ENCODE assay signal across 1 cellular context in the genomic region with DNA sequence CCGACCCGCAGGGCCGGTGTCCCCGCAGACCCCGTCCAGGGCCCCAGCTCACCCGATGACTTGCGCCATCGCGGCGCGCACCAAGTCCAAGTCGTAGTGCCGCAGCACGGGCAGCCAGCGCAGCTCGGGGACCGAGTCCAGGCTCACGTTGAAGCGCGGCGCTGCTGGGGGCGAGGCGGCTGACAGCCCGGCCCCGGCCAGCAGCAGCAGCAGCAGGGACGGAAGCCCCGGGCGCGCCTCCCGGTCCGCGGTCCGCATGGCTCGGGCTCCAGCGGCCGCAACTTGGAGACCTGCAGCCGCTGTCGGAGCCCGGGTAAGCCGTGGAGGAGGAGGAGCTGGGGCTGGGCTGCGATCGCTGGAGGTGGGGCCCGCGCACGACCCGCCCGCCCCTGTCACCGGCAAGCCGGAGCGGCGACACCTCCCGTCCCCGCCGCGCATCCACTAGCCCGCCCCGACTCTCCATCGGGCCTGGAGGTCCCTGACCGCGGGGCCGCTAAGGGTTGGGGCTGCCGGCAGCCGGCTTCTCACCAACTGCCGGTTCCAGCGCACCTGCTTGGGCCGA.
TF ChIP-seq lines count a peak whose summit lies in the region.

A gene (minus strand): TSS at position 322 of the 562 bp plus-strand sequence. CDS start 64 bp downstream, at position 258.

TF ChIP-seq in HepG2, 621 proteins besides CTCF, POLR2A, EP300 and RAD21 (continued from another document and continues in another):
- TF ChIP-seq ARHGAP35 (CRISPR knock-in tag; IDR thresholded peaks at IDR 0.05; ENCODE audit: borderline replicate concordance) (peak; percentile 83; the same call in 1 of the 2 replicates), MYC (CRISPR knock-in tag; IDR thresholded peaks at IDR 0.05; ENCODE audit: borderline replicate concordance) (no peak; the same call in 1 of the 2 replicates), U2AF1 (optimal IDR thresholded peaks at IDR 0.05; ENCODE audit: low read depth, low read length) (peak; percentile 65), SALL2 (CRISPR knock-in tag; IDR thresholded peaks at IDR 0.05) (peak; percentile 56; the same call in 1 of the 2 replicates), MXD4 (CRISPR knock-in tag; IDR thresholded peaks at IDR 0.05) (peak; percentile 24; the same call in 1 of the 2 replicates), ZNF607 (CRISPR knock-in tag; IDR thresholded peaks at IDR 0.05; ENCODE audit: borderline replicate concordance) (0 out of 2 replicates have a peak, but pooled peaks have one; percentile 48), ZNF329 (CRISPR knock-in tag; IDR thresholded peaks at IDR 0.05; ENCODE audit: low read depth) (no peak), TCF12 (IDR thresholded peaks at IDR 0.05) (no peak), TCF12 (CRISPR knock-in tag; IDR thresholded peaks at IDR 0.05) (0 out of 2 replicates have a peak, but pooled peaks have one; percentile 9), MED13 (CRISPR knock-in tag; IDR thresholded peaks at IDR 0.05) (0 out of 2 replicates have a peak, but pooled peaks have one; percentile 3), CBFB (CRISPR knock-in tag; IDR thresholded peaks at IDR 0.05) (peak; percentile 38; the same call in 1 of the 2 replicates), ZNF788 (CRISPR knock-in tag; IDR thresholded peaks at IDR 0.05; ENCODE audit: borderline replicate concordance) (peak; percentile 23; the same call in 1 of the 2 replicates), ZNF101 (CRISPR knock-in tag; IDR thresholded peaks at IDR 0.05; ENCODE audit: borderline replicate concordance, low read depth) (0 out of 2 replicates have a peak, but pooled peaks have one; percentile 68), PHF21A (CRISPR knock-in tag; IDR thresholded peaks at IDR 0.05) (peak; percentile 67; the same call in 1 of the 2 replicates), ATF7 (IDR thresholded peaks at IDR 0.05) (no peak), ATF7 (CRISPR knock-in tag; IDR thresholded peaks at IDR 0.05) (0 out of 2 replicates have a peak, but pooled peaks have one; percentile 40), XRCC5 (optimal IDR thresholded peaks at IDR 0.05; ENCODE audit: low read length) (peak; percentile 70), ZNF709 (CRISPR knock-in tag; IDR thresholded peaks at IDR 0.05) (peak; percentile 79; the same call in 1 of the 2 replicates), YEATS4 (CRISPR knock-in tag; IDR thresholded peaks at IDR 0.05; ENCODE audit: borderline replicate concordance) (peak; percentile 58; the same call in 1 of the 2 replicates), ZBTB7A (CRISPR knock-in tag; IDR thresholded peaks at IDR 0.05) (0 out of 2 replicates have a peak, but pooled peaks have one; percentile 54), ERF (CRISPR knock-in tag; IDR thresholded peaks at IDR 0.05) (peak; percentile 50; the same call in 1 of the 2 replicates), SP1 (IDR thresholded peaks at IDR 0.05) (no peak), SP1 (CRISPR knock-in tag; IDR thresholded peaks at IDR 0.05) (peak; percentile 40), ARNTL (CRISPR knock-in tag; IDR thresholded peaks at IDR 0.05) (peak; percentile 35; the same call in 1 of the 2 replicates), HDAC1 (CRISPR knock-in tag; IDR thresholded peaks at IDR 0.05) (peak; percentile 79), CCDC6 (CRISPR knock-in tag; IDR thresholded peaks at IDR 0.05) (peak; percentile 71; the same call in 1 of the 2 replicates)
- TF ChIP-seq, protein P1, sequence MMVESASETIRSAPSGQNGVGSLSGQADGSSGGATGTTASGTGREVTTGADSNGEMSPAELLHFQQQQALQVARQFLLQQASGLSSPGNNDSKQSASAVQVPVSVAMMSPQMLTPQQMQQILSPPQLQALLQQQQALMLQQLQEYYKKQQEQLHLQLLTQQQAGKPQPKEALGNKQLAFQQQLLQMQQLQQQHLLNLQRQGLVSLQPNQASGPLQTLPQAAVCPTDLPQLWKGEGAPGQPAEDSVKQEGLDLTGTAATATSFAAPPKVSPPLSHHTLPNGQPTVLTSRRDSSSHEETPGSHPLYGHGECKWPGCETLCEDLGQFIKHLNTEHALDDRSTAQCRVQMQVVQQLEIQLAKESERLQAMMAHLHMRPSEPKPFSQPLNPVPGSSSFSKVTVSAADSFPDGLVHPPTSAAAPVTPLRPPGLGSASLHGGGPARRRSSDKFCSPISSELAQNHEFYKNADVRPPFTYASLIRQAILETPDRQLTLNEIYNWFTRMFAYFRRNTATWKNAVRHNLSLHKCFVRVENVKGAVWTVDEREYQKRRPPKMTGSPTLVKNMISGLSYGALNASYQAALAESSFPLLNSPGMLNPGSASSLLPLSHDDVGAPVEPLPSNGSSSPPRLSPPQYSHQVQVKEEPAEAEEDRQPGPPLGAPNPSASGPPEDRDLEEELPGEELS (CRISPR knock-in tag; IDR thresholded peaks at IDR 0.05): no peak
- TF ChIP-seq, protein P2, sequence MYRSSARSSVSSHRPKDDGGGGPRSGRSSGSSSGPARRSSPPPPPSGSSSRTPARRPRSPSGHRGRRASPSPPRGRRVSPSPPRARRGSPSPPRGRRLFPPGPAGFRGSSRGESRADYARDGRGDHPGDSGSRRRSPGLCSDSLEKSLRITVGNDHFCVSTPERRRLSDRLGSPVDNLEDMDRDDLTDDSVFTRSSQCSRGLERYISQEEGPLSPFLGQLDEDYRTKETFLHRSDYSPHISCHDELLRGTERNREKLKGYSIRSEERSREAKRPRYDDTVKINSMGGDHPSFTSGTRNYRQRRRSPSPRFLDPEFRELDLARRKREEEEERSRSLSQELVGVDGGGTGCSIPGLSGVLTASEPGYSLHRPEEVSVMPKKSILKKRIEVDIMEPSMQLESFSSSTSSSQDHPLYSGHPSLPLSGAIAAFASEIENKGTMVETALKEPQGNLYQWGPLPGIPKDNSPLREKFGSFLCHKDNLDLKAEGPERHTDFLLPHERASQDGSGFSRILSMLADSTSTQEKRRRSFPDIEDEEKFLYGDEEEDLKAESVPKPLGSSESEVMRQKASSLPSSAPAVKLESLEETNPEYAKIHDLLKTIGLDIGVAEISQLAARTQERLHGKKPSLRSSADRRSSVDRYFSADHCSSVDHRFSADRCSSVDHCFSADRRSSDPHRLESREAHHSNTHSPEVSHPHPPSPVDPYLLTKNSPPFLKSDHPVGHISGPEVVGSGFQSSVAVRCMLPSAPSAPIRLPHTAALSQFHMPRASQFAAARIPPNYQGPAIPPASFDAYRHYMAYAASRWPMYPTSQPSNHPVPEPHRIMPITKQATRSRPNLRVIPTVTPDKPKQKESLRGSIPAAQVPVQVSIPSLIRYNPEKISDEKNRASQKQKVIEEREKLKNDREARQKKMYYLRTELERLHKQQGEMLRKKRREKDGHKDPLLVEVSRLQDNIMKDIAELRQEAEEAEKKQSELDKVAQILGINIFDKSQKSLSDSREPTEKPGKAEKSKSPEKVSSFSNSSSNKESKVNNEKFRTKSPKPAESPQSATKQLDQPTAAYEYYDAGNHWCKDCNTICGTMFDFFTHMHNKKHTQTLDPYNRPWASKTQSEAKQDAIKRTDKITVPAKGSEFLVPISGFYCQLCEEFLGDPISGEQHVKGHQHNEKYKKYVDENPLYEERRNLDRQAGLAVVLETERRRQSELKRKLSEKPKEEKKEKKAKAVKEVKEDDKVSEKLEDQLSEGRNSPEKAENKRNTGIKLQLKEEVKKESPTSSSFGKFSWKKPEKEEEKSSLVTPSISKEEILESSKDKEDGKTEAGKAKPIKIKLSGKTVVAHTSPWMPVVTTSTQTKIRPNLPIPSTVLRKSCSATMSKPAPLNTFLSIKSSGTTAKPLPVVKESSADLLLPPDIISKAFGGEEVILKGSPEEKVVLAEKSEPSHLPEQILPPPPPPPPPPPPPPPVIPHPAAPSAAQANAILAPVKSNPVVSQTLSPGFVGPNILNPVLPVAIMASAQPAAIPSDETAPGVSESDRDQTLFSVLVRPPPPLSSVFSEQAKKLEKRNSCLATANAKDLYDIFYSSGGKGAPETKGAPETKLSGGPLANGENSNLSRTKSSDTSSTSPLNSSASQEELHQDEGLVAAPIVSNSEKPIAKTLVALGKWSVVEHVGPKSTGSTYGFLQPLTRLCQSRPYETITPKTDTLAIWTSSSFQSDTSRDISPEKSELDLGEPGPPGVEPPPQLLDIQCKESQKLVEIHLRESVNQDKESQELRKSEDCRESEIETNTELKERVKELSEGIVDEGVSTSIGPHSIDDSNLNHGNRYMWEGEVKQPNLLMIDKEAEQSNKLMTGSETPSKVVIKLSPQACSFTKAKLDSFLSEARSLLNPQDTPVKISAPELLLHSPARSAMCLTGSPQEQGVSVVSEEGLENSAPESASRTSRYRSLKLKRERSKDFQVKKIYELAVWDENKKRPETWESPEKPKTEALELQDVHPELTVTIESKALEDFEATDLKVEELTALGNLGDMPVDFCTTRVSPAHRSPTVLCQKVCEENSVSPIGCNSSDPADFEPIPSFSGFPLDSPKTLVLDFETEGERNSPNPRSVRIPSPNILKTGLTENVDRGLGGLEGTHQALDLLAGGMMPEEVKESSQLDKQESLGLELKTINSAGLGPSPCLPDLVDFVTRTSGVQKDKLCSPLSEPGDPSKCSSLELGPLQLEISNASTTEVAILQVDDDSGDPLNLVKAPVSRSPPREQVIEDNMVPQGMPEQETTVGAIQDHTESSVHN (CRISPR knock-in tag; IDR thresholded peaks at IDR 0.05): peak; percentile 67; the same call in 1 of the 2 replicates
- TF ChIP-seq, protein P3, sequence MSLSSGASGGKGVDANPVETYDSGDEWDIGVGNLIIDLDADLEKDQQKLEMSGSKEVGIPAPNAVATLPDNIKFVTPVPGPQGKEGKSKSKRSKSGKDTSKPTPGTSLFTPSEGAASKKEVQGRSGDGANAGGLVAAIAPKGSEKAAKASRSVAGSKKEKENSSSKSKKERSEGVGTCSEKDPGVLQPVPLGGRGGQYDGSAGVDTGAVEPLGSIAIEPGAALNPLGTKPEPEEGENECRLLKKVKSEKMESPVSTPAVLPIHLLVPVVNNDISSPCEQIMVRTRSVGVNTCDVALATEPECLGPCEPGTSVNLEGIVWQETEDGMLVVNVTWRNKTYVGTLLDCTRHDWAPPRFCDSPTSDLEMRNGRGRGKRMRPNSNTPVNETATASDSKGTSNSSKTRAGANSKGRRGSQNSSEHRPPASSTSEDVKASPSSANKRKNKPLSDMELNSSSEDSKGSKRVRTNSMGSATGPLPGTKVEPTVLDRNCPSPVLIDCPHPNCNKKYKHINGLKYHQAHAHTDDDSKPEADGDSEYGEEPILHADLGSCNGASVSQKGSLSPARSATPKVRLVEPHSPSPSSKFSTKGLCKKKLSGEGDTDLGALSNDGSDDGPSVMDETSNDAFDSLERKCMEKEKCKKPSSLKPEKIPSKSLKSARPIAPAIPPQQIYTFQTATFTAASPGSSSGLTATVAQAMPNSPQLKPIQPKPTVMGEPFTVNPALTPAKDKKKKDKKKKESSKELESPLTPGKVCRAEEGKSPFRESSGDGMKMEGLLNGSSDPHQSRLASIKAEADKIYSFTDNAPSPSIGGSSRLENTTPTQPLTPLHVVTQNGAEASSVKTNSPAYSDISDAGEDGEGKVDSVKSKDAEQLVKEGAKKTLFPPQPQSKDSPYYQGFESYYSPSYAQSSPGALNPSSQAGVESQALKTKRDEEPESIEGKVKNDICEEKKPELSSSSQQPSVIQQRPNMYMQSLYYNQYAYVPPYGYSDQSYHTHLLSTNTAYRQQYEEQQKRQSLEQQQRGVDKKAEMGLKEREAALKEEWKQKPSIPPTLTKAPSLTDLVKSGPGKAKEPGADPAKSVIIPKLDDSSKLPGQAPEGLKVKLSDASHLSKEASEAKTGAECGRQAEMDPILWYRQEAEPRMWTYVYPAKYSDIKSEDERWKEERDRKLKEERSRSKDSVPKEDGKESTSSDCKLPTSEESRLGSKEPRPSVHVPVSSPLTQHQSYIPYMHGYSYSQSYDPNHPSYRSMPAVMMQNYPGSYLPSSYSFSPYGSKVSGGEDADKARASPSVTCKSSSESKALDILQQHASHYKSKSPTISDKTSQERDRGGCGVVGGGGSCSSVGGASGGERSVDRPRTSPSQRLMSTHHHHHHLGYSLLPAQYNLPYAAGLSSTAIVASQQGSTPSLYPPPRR (CRISPR knock-in tag; IDR thresholded peaks at IDR 0.05; ENCODE audit: borderline replicate concordance): peak; percentile 52; the same call in 1 of the 2 replicates
- TF ChIP-seq, protein P4, sequence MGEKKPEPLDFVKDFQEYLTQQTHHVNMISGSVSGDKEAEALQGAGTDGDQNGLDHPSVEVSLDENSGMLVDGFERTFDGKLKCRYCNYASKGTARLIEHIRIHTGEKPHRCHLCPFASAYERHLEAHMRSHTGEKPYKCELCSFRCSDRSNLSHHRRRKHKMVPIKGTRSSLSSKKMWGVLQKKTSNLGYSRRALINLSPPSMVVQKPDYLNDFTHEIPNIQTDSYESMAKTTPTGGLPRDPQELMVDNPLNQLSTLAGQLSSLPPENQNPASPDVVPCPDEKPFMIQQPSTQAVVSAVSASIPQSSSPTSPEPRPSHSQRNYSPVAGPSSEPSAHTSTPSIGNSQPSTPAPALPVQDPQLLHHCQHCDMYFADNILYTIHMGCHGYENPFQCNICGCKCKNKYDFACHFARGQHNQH (CRISPR knock-in tag; IDR thresholded peaks at IDR 0.05): 0 out of 2 replicates have a peak, but pooled peaks have one; percentile 28
- TF ChIP-seq, protein P5, sequence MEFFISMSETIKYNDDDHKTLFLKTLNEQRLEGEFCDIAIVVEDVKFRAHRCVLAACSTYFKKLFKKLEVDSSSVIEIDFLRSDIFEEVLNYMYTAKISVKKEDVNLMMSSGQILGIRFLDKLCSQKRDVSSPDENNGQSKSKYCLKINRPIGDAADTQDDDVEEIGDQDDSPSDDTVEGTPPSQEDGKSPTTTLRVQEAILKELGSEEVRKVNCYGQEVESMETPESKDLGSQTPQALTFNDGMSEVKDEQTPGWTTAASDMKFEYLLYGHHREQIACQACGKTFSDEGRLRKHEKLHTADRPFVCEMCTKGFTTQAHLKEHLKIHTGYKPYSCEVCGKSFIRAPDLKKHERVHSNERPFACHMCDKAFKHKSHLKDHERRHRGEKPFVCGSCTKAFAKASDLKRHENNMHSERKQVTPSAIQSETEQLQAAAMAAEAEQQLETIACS (CRISPR knock-in tag; IDR thresholded peaks at IDR 0.05): no peak
- TF ChIP-seq, protein P6, sequence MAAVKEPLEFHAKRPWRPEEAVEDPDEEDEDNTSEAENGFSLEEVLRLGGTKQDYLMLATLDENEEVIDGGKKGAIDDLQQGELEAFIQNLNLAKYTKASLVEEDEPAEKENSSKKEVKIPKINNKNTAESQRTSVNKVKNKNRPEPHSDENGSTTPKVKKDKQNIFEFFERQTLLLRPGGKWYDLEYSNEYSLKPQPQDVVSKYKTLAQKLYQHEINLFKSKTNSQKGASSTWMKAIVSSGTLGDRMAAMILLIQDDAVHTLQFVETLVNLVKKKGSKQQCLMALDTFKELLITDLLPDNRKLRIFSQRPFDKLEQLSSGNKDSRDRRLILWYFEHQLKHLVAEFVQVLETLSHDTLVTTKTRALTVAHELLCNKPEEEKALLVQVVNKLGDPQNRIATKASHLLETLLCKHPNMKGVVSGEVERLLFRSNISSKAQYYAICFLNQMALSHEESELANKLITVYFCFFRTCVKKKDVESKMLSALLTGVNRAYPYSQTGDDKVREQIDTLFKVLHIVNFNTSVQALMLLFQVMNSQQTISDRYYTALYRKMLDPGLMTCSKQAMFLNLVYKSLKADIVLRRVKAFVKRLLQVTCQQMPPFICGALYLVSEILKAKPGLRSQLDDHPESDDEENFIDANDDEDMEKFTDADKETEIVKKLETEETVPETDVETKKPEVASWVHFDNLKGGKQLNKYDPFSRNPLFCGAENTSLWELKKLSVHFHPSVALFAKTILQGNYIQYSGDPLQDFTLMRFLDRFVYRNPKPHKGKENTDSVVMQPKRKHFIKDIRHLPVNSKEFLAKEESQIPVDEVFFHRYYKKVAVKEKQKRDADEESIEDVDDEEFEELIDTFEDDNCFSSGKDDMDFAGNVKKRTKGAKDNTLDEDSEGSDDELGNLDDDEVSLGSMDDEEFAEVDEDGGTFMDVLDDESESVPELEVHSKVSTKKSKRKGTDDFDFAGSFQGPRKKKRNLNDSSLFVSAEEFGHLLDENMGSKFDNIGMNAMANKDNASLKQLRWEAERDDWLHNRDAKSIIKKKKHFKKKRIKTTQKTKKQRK (IDR thresholded peaks at IDR 0.05; ENCODE audit: low read length): no peak
